14 cellular contexts compared by ENCODE assay signal in the genomic region with DNA sequence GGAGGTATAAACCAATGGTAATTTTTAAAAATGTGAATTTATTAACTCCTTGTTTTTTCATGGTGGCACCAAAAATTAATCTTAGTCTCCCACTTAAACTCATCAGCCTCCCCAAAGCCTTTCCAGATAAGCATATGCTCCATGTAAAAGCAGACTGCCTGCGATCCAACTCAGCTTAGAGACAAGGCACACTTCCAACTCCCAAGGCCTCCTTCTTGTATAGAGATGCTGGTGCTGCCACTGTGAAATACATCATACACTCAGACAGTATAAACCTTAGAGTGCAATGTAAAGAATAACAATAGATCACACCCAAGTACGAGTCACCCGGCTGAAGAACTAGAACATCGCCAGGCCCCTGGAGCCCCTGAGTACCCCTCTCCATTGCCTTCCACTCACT. TPM values are rescaled to one million over a fixed set of nuclear protein-coding genes. Genes with fewer than 3 reads are reported as not detected.
DNase-seq lines count a peak whose midpoint lies in the region; ATAC-seq and TF ChIP-seq lines count a peak whose summit lies in the region.
"Had no signal": no experiment of that assay in that cellular context is flagged by ENCODE, and none has a peak within 500 bp of the region (broad histone marks: within the 10 kb centered on the region; RNA-seq: fewer than 3 reads in every experiment).

No MANE protein-coding gene starts in this region.

- BruUV-seq in mammary epithelial cell (replicated peaks; lab: Mats Ljungman, UMichigan) (TSS peak; percentile 10), Panc1 (replicated peaks; lab: Mats Ljungman, UMichigan) (TSS peak; percentile 61)

- intact Hi-C loops in mammary epithelial cell (cut with micrococcal nuclease) (loop anchor here (10.0 kb wide), 1 partner anchor 380 kb away; a partner anchor contains a TSS), breast epithelium (cut with DNase I; ENCODE audit: low total_unique reads) (loop anchor here (10.0 kb wide), 1 partner anchor 170 kb away; no protein-coding TSS in a partner anchor), Panc1 (cut with micrococcal nuclease; ENCODE audit: unreplicated experiment) (no loop called here), head of caudate nucleus (cut with DNase I) (loop anchor here (10.0 kb wide), 1 partner anchor 170 kb away; no protein-coding TSS in a partner anchor)

- H3K9ac ChIP-seq in mammary epithelial cell (ENCODE audit: insufficient read depth, low read length), result no peak overlapping the region

- H3K9me3 ChIP-seq in mammary epithelial cell (replicated peaks; ENCODE audit: insufficient read depth, low read length) (no peaks in the 10 kb centered on the region), breast epithelium (no peaks in the 10 kb centered on the region), Panc1 (ENCODE audit: control insufficient read depth, insufficient read depth, low read depth, low read length) (no peaks in the 10 kb centered on the region)
- H3K9me3 ChIP-seq: neutrophil had no signal

- dilution Hi-C loops in mammary epithelial cell (cut with HindIII; ENCODE audit: low sequenced_read_pairs), result no loop called here

- no peaks in the 10 kb centered on the region for H3K27me3 ChIP-seq in mammary epithelial cell (ENCODE audit: insufficient read depth, low read length)
- H3K27me3 ChIP-seq in breast epithelium, result no peaks in the 10 kb centered on the region
- H3K27me3 ChIP-seq in Panc1 (ENCODE audit: control insufficient read depth, insufficient read depth, low read length), result peaks cover 4% of the 10 kb centered on the region; the same call in 1 of the 2 replicates
- peaks cover 14% of the 10 kb centered on the region for H3K27me3 ChIP-seq in H7 (ENCODE audit: control insufficient read depth, insufficient read depth, low read length)

- H2AFZ ChIP-seq in mammary epithelial cell (ENCODE audit: low read depth, low read length), result peak overlapping the region; percentile 65

- H4K20me1 ChIP-seq in mammary epithelial cell (ENCODE audit: insufficient read depth, low read length), result no peaks in the 10 kb centered on the region

- POLR2A ChIA-PET in Panc1 (lab: Charles Lee), result interaction anchor here (0.6 kb wide), 1 partner anchor 171 kb away, joined by 3 read pairs; no protein-coding TSS in a partner anchor

- H3K79me2 ChIP-seq in mammary epithelial cell (ENCODE audit: insufficient read depth, low read length), result peaks cover 13% of the 10 kb centered on the region

- in situ Hi-C loops in mammary epithelial cell (cut with MboI; ENCODE audit: low sequenced_read_pairs in 2 of 2) (loop anchor here (5.0 kb wide), 2 partner anchors 172 to 177 kb away; no protein-coding TSS in a partner anchor), Panc1 (cut with HindIII; ENCODE audit: low pct_unique_long_range_greater_than_20kb, low sequenced_read_pairs) (no loop called here)

- H3K36me3 ChIP-seq in mammary epithelial cell (ENCODE audit: insufficient read depth, low read length) (no peaks in the 10 kb centered on the region), breast epithelium (no peaks in the 10 kb centered on the region), Panc1 (ENCODE audit: control insufficient read depth, insufficient read depth, low read length) (no peaks in the 10 kb centered on the region), H7 (replicated peaks; ENCODE audit: control insufficient read depth, insufficient read depth, low read length) (no peaks in the 10 kb centered on the region)
- H3K36me3 ChIP-seq: neutrophil had no signal

- peak; percentile 12 for DNase-seq in mammary epithelial cell
- no peak for DNase-seq in breast epithelium (ENCODE audit: low spot score in 2 of 2)
- DNase-seq in Panc1 (ENCODE audit: low read depth, low spot score), result no peak
- peak; percentile 11 for DNase-seq in left kidney (ENCODE audit: low read depth, low spot score)
- DNase-seq in amniotic stem cell (lab: John Stamatoyannopoulos, UW), result no peak
- DNase-seq in stimulated activated CD4-positive, alpha-beta T cell treated with anti-CD3 and anti-CD28 coated beads, Interleukin-15, amount 100 ng/mL, for 24 hours, result no peak
- no peak for DNase-seq in head of caudate nucleus
- DNase-seq in H7, result no peak
- DNase-seq: activated CD4-positive, alpha-beta T cell treated with anti-CD3 and anti-CD28 coated beads for 36 hours; kidney; mesenchymal stem cell; NCI-H187 treated with DMSO at 0.1 percent for 48 hours; right cardiac atrium had no signal

- H3K4me1 ChIP-seq in mammary epithelial cell (ENCODE audit: insufficient read depth, low read length) (peaks cover 22% of the 10 kb centered on the region), breast epithelium (peaks cover 0 to 2% of the 10 kb centered on the region in 2 donors), Panc1 (ENCODE audit: control insufficient read depth, insufficient read depth, low read length) (0 out of 2 replicates have a peak, but pooled peaks cover 3% of the 10 kb centered on the region)

- TF ChIP-seq POLR2A in breast epithelium (IDR thresholded peaks at IDR 0.05), result no peak

- TF ChIP-seq CTCF in mammary epithelial cell (conservative IDR thresholded peaks at IDR 0.05 in 1 of 2, IDR thresholded peaks at IDR 0.05 in 1 of 2; ENCODE audit: extremely low read depth in 1 of 2, insufficient read depth in 1 of 2, low read depth in 1 of 2, low read length in 2 of 2) (no peak), breast epithelium (IDR thresholded peaks at IDR 0.05) (no peak), Panc1 (IDR thresholded peaks at IDR 0.05) (no peak)

- peak overlapping the region; percentile 78 for H3K4me2 ChIP-seq in mammary epithelial cell (ENCODE audit: insufficient read depth, low read depth, low read length)

- no peak for ATAC-seq in Panc1
- ATAC-seq: activated CD4-positive, alpha-beta T cell treated with anti-CD3 and anti-CD28 coated beads for 36 hours; right cardiac atrium had no signal

- CTCF ChIA-PET in mammary epithelial cell (lab: Charles Lee; ENCODE audit: low non-redundant PET) (no interaction called here), Panc1 (lab: Charles Lee) (no interaction called here)

- 66% methylated on average over 3 of the region's 4 CpGs for WGBS in mammary epithelial cell (ENCODE audit: low coverage, missing lambda C conversion rate)

- H3K27ac ChIP-seq in mammary epithelial cell (ENCODE audit: insufficient read depth, low read depth, low read length) (no peak overlapping the region), breast epithelium (peak overlapping the region in 1 of 2 donors; percentile 12), Panc1 (ENCODE audit: low read length) (no peak overlapping the region)
- H3K27ac ChIP-seq: neutrophil had no signal

- H3K4me3 ChIP-seq in mammary epithelial cell (replicated peaks in 1 of 3; ENCODE audit: insufficient read depth in 1 of 3, low read depth in 2 of 3, low read length in 3 of 3) (no peak overlapping the region), breast epithelium (no peak overlapping the region), Panc1 (ENCODE audit: low read depth in 2 of 2, low read length in 2 of 2) (no peak overlapping the region), H7 (ENCODE audit: insufficient read depth, low read depth, low read length) (no peak overlapping the region)

RNA-seq across cellular contexts. Expression of a gene that starts 2.0 kb away (rescaled TPM):
- total RNA-seq in mammary epithelial cell (10 to 100 TPM; 23.4 to 25.8 TPM), breast epithelium (10 to 100 TPM in 2 of 3 donors, 1 to 10 TPM in 1; 9.6 to 23.7 (median 18.0) TPM), Panc1 (2021; ENCODE audit: unreplicated experiment) (2.4 TPM)
- polyA plus RNA-seq in mammary epithelial cell, result 11.5 TPM
- polyA minus RNA-seq in mammary epithelial cell, result 13.9 TPM
- 2.6 TPM for polyA plus RNA-seq in Panc1 (2012; ENCODE audit: insufficient read length)
- 6.2 and 10.5 TPM in 2 replicates for total RNA-seq in H7 (2014; rRNA removed; shearing (Covaris generic))

RNA-seq across cellular contexts. Expression of a gene that starts 22.9 kb away (rescaled TPM):
- total RNA-seq in mammary epithelial cell, result 1 to 10 TPM; 1.1 to 8.0 TPM
- 0.20 TPM for polyA plus RNA-seq in mammary epithelial cell
- 3.7 TPM for polyA minus RNA-seq in mammary epithelial cell
- 10 to 100 TPM; 12.8 to 38.6 (median 23.9) TPM for total RNA-seq in breast epithelium
- 27.8 TPM for total RNA-seq in Panc1 (2021; ENCODE audit: unreplicated experiment)
- polyA plus RNA-seq in Panc1 (2012; ENCODE audit: insufficient read length), result 10.4 TPM
- 16.0 and 19.8 TPM in 2 replicates for total RNA-seq in H7 (2014; rRNA removed; shearing (Covaris generic))

Comparison
In these comparisons a context has a peak if more than half of its experiments do, and no peak if none do; other contexts are left out.
1. DNase-seq: peak in mammary epithelial cell (single experiment) and left kidney (single experiment); none in breast epithelium (0 of 2), Panc1 (single experiment), amniotic stem cell (single experiment), stimulated activated CD4-positive, alpha-beta T cell treated with anti-CD3 and anti-CD28 coated beads, Interleukin-15, amount 100 ng/mL, for 24 hours (single experiment), head of caudate nucleus (0 of 42) and H7 (single experiment).